8 cellular contexts compared by ENCODE assay signal in the genomic region with DNA sequence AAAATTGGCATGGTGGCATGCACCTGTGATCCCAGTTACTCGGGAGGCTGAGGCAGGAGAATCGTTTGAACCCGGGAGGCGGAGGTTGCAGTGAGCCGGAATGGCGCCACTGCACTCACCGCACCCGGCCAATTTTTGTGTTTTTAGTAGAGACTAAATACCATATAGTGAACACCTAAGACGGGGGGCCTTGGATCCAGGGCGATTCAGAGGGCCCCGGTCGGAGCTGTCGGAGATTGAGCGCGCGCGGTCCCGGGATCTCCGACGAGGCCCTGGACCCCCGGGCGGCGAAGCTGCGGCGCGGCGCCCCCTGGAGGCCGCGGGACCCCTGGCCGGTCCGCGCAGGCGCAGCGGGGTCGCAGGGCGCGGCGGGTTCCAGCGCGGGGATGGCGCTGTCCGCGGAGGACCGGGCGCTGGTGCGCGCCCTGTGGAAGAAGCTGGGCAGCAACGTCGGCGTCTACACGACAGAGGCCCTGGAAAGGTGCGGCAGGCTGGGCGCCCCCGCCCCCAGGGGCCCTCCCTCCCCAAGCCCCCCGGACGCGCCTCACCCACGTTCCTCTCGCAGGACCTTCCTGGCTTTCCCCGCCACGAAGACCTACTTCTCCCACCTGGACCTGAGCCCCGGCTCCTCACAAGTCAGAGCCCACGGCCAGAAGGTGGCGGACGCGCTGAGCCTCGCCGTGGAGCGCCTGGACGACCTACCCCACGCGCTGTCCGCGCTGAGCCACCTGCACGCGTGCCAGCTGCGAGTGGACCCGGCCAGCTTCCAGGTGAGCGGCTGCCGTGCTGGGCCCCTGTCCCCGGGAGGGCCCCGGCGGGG. TPM values are rescaled to one million over a fixed set of nuclear protein-coding genes. Genes with fewer than 3 reads are reported as not detected.
DNase-seq lines count a peak whose midpoint lies in the region; ATAC-seq and TF ChIP-seq lines count a peak whose summit lies in the region.

A gene (plus strand): TSS at position 359 of the 820 bp plus-strand sequence. CDS start 28 bp downstream, at position 387.

- peaks cover 25% of the 10 kb centered on the region for H3K27me3 Mint-ChIP-seq in T-helper 17 cell

- no peak within 1 kb of the TSS for H2BK120ac ChIP-seq in mesenchymal stem cell (ENCODE audit: low read depth, low read length)

- peak within 1 kb of the TSS; percentile 43 to 63 for H3K4me3 ChIP-seq in mesenchymal stem cell (ENCODE audit: insufficient read depth in 1 of 2, low read depth in 1 of 2, low read length in 2 of 2)
- peak within 1 kb of the TSS; percentile 9 to 41 (median 25) for H3K4me3 ChIP-seq in tibial nerve

- peak within 1 kb of the TSS in 1 of 2 experiments; percentile 81 for H3K23ac ChIP-seq in mesenchymal stem cell (ENCODE audit: low read length in 2 of 2)

- no peaks in the 10 kb centered on the region for H3K9me3 ChIP-seq in T-helper 17 cell (ENCODE audit: control insufficient read depth, low read length, poor library complexity, severe bottlenecking)
- H3K9me3 ChIP-seq in mesenchymal stem cell (ENCODE audit: control insufficient read depth, low read length) = no peaks in the 10 kb centered on the region
- H3K9me3 ChIP-seq in tibial nerve = no peaks in the 10 kb centered on the region

- no peaks in the 10 kb centered on the region for H3K36me3 Mint-ChIP-seq in T-helper 17 cell (ENCODE audit: low read depth)

- no peak within 1 kb of the TSS for H4K8ac ChIP-seq in mesenchymal stem cell (ENCODE audit: low read length)

- no peak within 1 kb of the TSS for H2AK5ac ChIP-seq in mesenchymal stem cell (ENCODE audit: low read length, severe bottlenecking)

- H3K4ac ChIP-seq in mesenchymal stem cell (ENCODE audit: low read depth in 1 of 2, low read length in 2 of 2) = peak within 1 kb of the TSS in 1 of 2 experiments; percentile 30

- H3K9ac ChIP-seq in mesenchymal stem cell (ENCODE audit: low read length) = peak within 1 kb of the TSS; percentile 32

- H3K27ac Mint-ChIP-seq in T-helper 17 cell = no peak within 1 kb of the TSS

- no peak within 1 kb of the TSS for H2BK5ac ChIP-seq in mesenchymal stem cell (ENCODE audit: low read depth, low read length, poor library complexity, severe bottlenecking)

- no peak within 1 kb of the TSS for H2BK12ac ChIP-seq in mesenchymal stem cell (ENCODE audit: low read length in 2 of 2)

- H3K36me3 ChIP-seq in mesenchymal stem cell (ENCODE audit: control insufficient read depth in 1 of 2, insufficient read depth in 2 of 2, low read depth in 1 of 2, low read length in 2 of 2) = peaks cover 7 to 29% of the 10 kb centered on the region in 2 experiments
- H3K36me3 ChIP-seq in tibial nerve = peaks cover 0 to 12% (median 0%) of the 10 kb centered on the region in 3 donors

- H2BK15ac ChIP-seq in mesenchymal stem cell (ENCODE audit: low read depth, poor library complexity, severe bottlenecking) = peak within 1 kb of the TSS; percentile 52

- TF ChIP-seq EP300 in tibial nerve (IDR thresholded peaks at IDR 0.05) = no peak

- peak within 1 kb of the TSS; percentile 44 for H2AFZ ChIP-seq in mesenchymal stem cell (ENCODE audit: low read depth, low read length)

- peak within 1 kb of the TSS; percentile 90 for H3K4me2 ChIP-seq in mesenchymal stem cell (ENCODE audit: low read length, poor library complexity, severe bottlenecking)

- H3K27ac ChIP-seq in mesenchymal stem cell (ENCODE audit: low read length, poor library complexity, severe bottlenecking) (no peak within 1 kb of the TSS), tibial nerve (no peak within 1 kb of the TSS)

- peak; percentile 3 for ATAC-seq in T-helper 17 cell

- DNase-seq in activated CD4-positive, alpha-beta T cell treated with anti-CD3 and anti-CD28 coated beads for 24 hours (ENCODE audit: low read depth in 2 of 2) = peak; percentile 15 to 24
- no peak for DNase-seq in activated CD4-positive, alpha-beta T cell treated with anti-CD3 and anti-CD28 coated beads, Interleukin-2, amount 50 U/mL, for 4 hours
- DNase-seq in T-helper 17 cell = peak in 1 of 3 donors; percentile 26
- DNase-seq in dermis blood vessel endothelial cell = peak; percentile 56
- peak; percentile 27 for DNase-seq in mesenchymal stem cell
- no peak for DNase-seq in tibial nerve (ENCODE audit: low spot score in 2 of 2)
- DNase-seq in NAMALWA (ENCODE audit: low spot score) = no peak
- no peak for DNase-seq in NCI-H1105 treated with DMSO at 0.1 percent for 48 hours (lab: John Stamatoyannopoulos, UW)

- no peaks in the 10 kb centered on the region for H3K4me1 Mint-ChIP-seq in T-helper 17 cell

- peak within 1 kb of the TSS; percentile 15 for H4K91ac ChIP-seq in mesenchymal stem cell (ENCODE audit: low read length)

- TF ChIP-seq POLR2A in tibial nerve (IDR thresholded peaks at IDR 0.05) = no peak

- peak within 1 kb of the TSS; percentile 73 for H3K4me3 Mint-ChIP-seq in T-helper 17 cell

- peak in 3 of 5 experiments; percentile 11 to 34 (median 26) for TF ChIP-seq CTCF in tibial nerve (IDR thresholded peaks at IDR 0.05)

- peak within 1 kb of the TSS in 1 of 2 experiments; percentile 70 for H3K14ac ChIP-seq in mesenchymal stem cell (ENCODE audit: low read length in 2 of 2)

- H3K27me3 ChIP-seq in mesenchymal stem cell (ENCODE audit: control insufficient read depth in 1 of 2, insufficient read depth in 1 of 2, low read length in 2 of 2) (peaks cover 38 to 41% of the 10 kb centered on the region in 2 experiments), tibial nerve (peaks cover 0 to 52% of the 10 kb centered on the region in 2 donors)

- 16% methylated on average over 47 of the region's 83 CpGs for WGBS in mesenchymal stem cell
- WGBS in tibial nerve, 2 donors = 8 to 17% methylated on average over 21 to 54 of the region's 83 CpGs

- H3K4me1 ChIP-seq in mesenchymal stem cell (ENCODE audit: control insufficient read depth, insufficient read depth, low read depth, low read length) (peaks cover 18% of the 10 kb centered on the region), tibial nerve (peaks cover 0 to 36% (median 15%) of the 10 kb centered on the region in 4 donors)

- no peaks in the 10 kb centered on the region for H3K79me1 ChIP-seq in mesenchymal stem cell (replicated peaks; ENCODE audit: low read length, poor library complexity, severe bottlenecking)

- H3K18ac ChIP-seq in mesenchymal stem cell (ENCODE audit: low read depth in 1 of 2, low read length in 2 of 2) = peak within 1 kb of the TSS in 1 of 2 experiments; percentile 14

RNA-seq across cellular contexts. Expression of the gene that starts here (rescaled TPM):
- total RNA-seq in T-helper 17 cell (not detected), dermis blood vessel endothelial cell (0.34 TPM in 1 of 2 replicates, not detected in the other), tibial nerve (not detected)
- polyA plus RNA-seq in mesenchymal stem cell (2013, experiment 1 of 2) = 0.30 TPM
- 0.79 TPM for polyA plus RNA-seq in mesenchymal stem cell (2013, experiment 2 of 2)

Comparison
In these comparisons a context has a peak if more than half of its experiments do, and no peak if none do; other contexts are left out.
1. DNase-seq: peak in activated CD4-positive, alpha-beta T cell treated with anti-CD3 and anti-CD28 coated beads for 24 hours (2 of 2) and mesenchymal stem cell (single experiment); none in activated CD4-positive, alpha-beta T cell treated with anti-CD3 and anti-CD28 coated beads, Interleukin-2, amount 50 U/mL, for 4 hours (0 of 2), tibial nerve (0 of 2), NAMALWA (single experiment) and NCI-H1105 treated with DMSO at 0.1 percent for 48 hours (single experiment).
2. Peak in ATAC-seq in T-helper 17 cell; RNA of the gene not detected or under 1 TPM.
3. Peak in DNase-seq in dermis blood vessel endothelial cell; RNA of the gene not detected or under 1 TPM.